ENCODE assay signal across 32 cellular contexts in the genomic region with DNA sequence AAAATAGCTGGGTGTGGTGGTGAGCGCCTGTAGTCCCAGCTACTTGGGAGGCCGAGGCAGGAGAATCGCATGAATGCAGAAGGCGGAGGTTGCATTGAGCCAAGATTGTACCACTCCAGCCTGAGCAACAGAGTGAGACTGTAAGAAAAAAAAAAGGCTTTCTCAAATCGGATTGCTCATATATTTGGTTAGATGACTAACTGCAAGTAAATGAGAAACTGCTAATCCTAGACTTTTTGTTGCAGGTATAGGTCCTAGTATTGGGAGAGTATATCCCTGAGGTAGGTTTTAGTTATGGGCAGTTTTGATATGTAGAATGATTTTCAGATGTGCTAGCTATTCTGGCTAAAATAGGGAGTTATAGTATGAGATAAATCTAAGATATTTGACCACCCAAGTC.
DNase-seq lines count a peak whose midpoint lies in the region; ATAC-seq, FAIRE-seq and TF ChIP-seq lines count a peak whose summit lies in the region.
"Had no signal": no experiment of that assay in that cellular context is flagged by ENCODE, and none has a peak within 500 bp of the region (broad histone marks: within the 10 kb centered on the region; RNA-seq: fewer than 3 reads in every experiment).

No MANE protein-coding gene starts in this region.

- H2AFZ ChIP-seq in PC-3 (ENCODE audit: low read length) (no peak overlapping the region), neuronal stem cell (ENCODE audit: low read length) (no peak overlapping the region)

- H3K9me3 ChIP-seq in PC-3 (ENCODE audit: low read length) = no peaks in the 10 kb centered on the region
- H3K9me3 ChIP-seq in neuronal stem cell (replicated peaks in 1 of 2; ENCODE audit: control insufficient read depth in 2 of 2, insufficient read depth in 1 of 2, low read depth in 1 of 2, low read length in 2 of 2) = no peaks in the 10 kb centered on the region
- H3K9me3 ChIP-seq: A549; BE2C; BLaER1; BLaER1 treated with 17β-estradiol and CSF1 and Interleukin-3, amounts not matched to agents 10 nM and 100 nM; Caco-2 had no signal

- no peak overlapping the region for H2BK12ac ChIP-seq in neuronal stem cell (ENCODE audit: low read length)

- no peaks in the 10 kb centered on the region for H3K27me3 ChIP-seq in PC-3 (ENCODE audit: low read length)
- no peaks in the 10 kb centered on the region for H3K27me3 ChIP-seq in bronchial epithelial cell (ENCODE audit: control insufficient read depth, insufficient read depth, low read length)
- H3K27me3 ChIP-seq in neuronal stem cell (ENCODE audit: control insufficient read depth in 3 of 3, insufficient read depth in 3 of 3, low read depth in 1 of 3, low read length in 3 of 3) = no peaks in the 10 kb centered on the region
- H3K27me3 ChIP-seq: BE2C; BLaER1; BLaER1 treated with 17β-estradiol and CSF1 and Interleukin-3, amounts not matched to agents 10 nM and 100 nM had no signal

- H3K9ac ChIP-seq in PC-3 (ENCODE audit: low read length) = no peak overlapping the region
- H3K9ac ChIP-seq in neuronal stem cell (ENCODE audit: low read depth, low read length, poor library complexity) = no peak overlapping the region
- H3K9ac ChIP-seq: BLaER1; BLaER1 treated with 17β-estradiol and CSF1 and Interleukin-3, amounts not matched to agents 10 nM and 100 nM had no signal

- no peak overlapping the region for H2BK5ac ChIP-seq in neuronal stem cell (ENCODE audit: low read length)

- TF ChIP-seq CTCF in PC-3 (conservative IDR thresholded peaks at IDR 0.05; ENCODE audit: low read depth, low read length) (no peak), bronchial epithelial cell (IDR thresholded peaks at IDR 0.05; ENCODE audit: insufficient read depth, low read length, severe bottlenecking) (no peak), epithelial cell of esophagus (IDR thresholded peaks at IDR 0.05; ENCODE audit: insufficient read depth, low read depth, low read length, missing control alignments) (no peak)

- no peak overlapping the region for H3K4ac ChIP-seq in neuronal stem cell (ENCODE audit: low read length)

- H3K4me3 ChIP-seq in PC-3 (ENCODE audit: low read length) = no peak overlapping the region
- H3K4me3 ChIP-seq in bronchial epithelial cell (ENCODE audit: low read depth, low read length) = no peak overlapping the region
- no peak overlapping the region for H3K4me3 ChIP-seq in epithelial cell of esophagus (ENCODE audit: low read length)
- no peak overlapping the region for H3K4me3 ChIP-seq in neuronal stem cell (ENCODE audit: low read length in 2 of 2)
- H3K4me3 ChIP-seq: A549; BLaER1; BLaER1 treated with 17β-estradiol and CSF1 and Interleukin-3, amounts not matched to agents 10 nM and 100 nM had no signal

- no peaks in the 10 kb centered on the region for H4K20me1 ChIP-seq in PC-3 (ENCODE audit: low read length)
- H4K20me1 ChIP-seq: BLaER1; BLaER1 treated with 17β-estradiol and CSF1 and Interleukin-3, amounts not matched to agents 10 nM and 100 nM had no signal

- no CpG with 5 or more reads among the region's 5 CpGs for WGBS in neuronal stem cell (ENCODE audit: extremely low coverage in 2 of 2, insufficient read length in 2 of 2, insufficient replicate concordance in 1 of 2), 2 donors

- no peak overlapping the region for H3K18ac ChIP-seq in neuronal stem cell (ENCODE audit: low read length)

- H3K4me2 ChIP-seq in PC-3 (ENCODE audit: low read length) (no peak overlapping the region), neuronal stem cell (ENCODE audit: insufficient read depth, low read length, poor library complexity, severe bottlenecking) (no peak overlapping the region)
- H3K4me2 ChIP-seq: A549; BLaER1; BLaER1 treated with 17β-estradiol and CSF1 and Interleukin-3, amounts not matched to agents 10 nM and 100 nM had no signal

- H2AK5ac ChIP-seq in neuronal stem cell (ENCODE audit: low read depth, low read length) = no peak overlapping the region

- peak; percentile 70 for DNase-seq in PC-3
- DNase-seq in bronchial epithelial cell (ENCODE audit: low read depth) = peak; percentile 4
- DNase-seq in epithelial cell of esophagus (ENCODE audit: low read depth) = peak; percentile 0
- DNase-seq in NCI-H1105 treated with DMSO at 0.1 percent for 48 hours (lab: John Stamatoyannopoulos, UW) = no peak
- no peak for DNase-seq in neuronal stem cell (ENCODE audit: low spot score)
- DNase-seq: 8988T; ACHN; AML-193; BE2C; C1 segment of cervical spinal cord; Caco-2; Calu3; CD4-positive, alpha-beta memory T cell; CD4-positive, alpha-beta T cell; CD4-positive, CD25-positive, alpha-beta regulatory T cell; CD8-positive, alpha-beta memory T cell; CD8-positive, alpha-beta T cell; COR-L47; DMS 273 treated with DMSO at 0.1 percent for 48 hours; DMS153; DMS53; DMS79; DMS79 treated with DMSO at 0.1 percent for 48 hours; DND-41; EL had no signal

- CTCF ChIA-PET in PC-3 (lab: Charles Lee) = no interaction called here

- BruUV-seq in PC-3 (replicated peaks; lab: Mats Ljungman, UMichigan) = no TSS peak

- H3F3A ChIP-seq in PC-3 (ENCODE audit: low read length, unreplicated experiment) = no peaks in the 10 kb centered on the region

- no peaks in the 10 kb centered on the region for H3K79me2 ChIP-seq in PC-3 (ENCODE audit: low read length)

- peaks cover 15% of the 10 kb centered on the region; the same call in 1 of the 2 replicates for H3K4me1 ChIP-seq in PC-3 (ENCODE audit: insufficient read depth, low read length)
- H3K4me1 ChIP-seq in neuronal stem cell (ENCODE audit: control insufficient read depth in 2 of 2, insufficient read depth in 1 of 2, low read depth in 1 of 2, low read length in 2 of 2) = no peaks in the 10 kb centered on the region
- H3K4me1 ChIP-seq: A549, BE2C, BLaER1, Caco-2 had no signal

- FAIRE-seq in bronchial epithelial cell (lab: Jason Lieb, UNC) = no peak
- FAIRE-seq: A204.1, A549 had no signal

- peak; percentile 77 for ATAC-seq in PC-3
- no peak for ATAC-seq in GM18520 (IDR thresholded peaks at IDR 0.05; ENCODE audit: unreplicated experiment)
- ATAC-seq: A549; CD8-positive, alpha-beta T cell had no signal

- H3K23ac ChIP-seq in neuronal stem cell (ENCODE audit: low read depth, low read length, poor library complexity) = no peak overlapping the region

- H3K9me2 ChIP-seq in PC-3 (replicated peaks; ENCODE audit: low read length) = peaks cover under 1% of the 10 kb centered on the region; the same call in 1 of the 2 replicates

- no peak overlapping the region for H3K14ac ChIP-seq in neuronal stem cell (ENCODE audit: low read length)

- no peaks in the 10 kb centered on the region for H3K36me3 ChIP-seq in PC-3 (ENCODE audit: low read depth, low read length)
- no peaks in the 10 kb centered on the region for H3K36me3 ChIP-seq in bronchial epithelial cell (ENCODE audit: control insufficient read depth, insufficient read depth, low read length)
- H3K36me3 ChIP-seq in neuronal stem cell (replicated peaks in 1 of 2; ENCODE audit: control insufficient read depth in 2 of 2, insufficient read depth in 2 of 2, low read length in 2 of 2) = no peaks in the 10 kb centered on the region
- H3K36me3 ChIP-seq: BE2C; BLaER1; BLaER1 treated with 17β-estradiol and CSF1 and Interleukin-3, amounts not matched to agents 10 nM and 100 nM had no signal

- no peak overlapping the region for H4K8ac ChIP-seq in neuronal stem cell (ENCODE audit: low read depth, low read length)

- H3K79me1 ChIP-seq in neuronal stem cell (ENCODE audit: low read depth, low read length) = no peaks in the 10 kb centered on the region

- H2BK15ac ChIP-seq in neuronal stem cell (ENCODE audit: low read length) = no peak overlapping the region

- H4K91ac ChIP-seq in neuronal stem cell (ENCODE audit: low read depth, low read length, poor library complexity) = no peak overlapping the region

- intact Hi-C loops in PC-3 (cut with micrococcal nuclease) = no loop called here

- POLR2A ChIA-PET in PC-3 (lab: Charles Lee; ENCODE audit: unreplicated experiment) = no interaction called here

- no peak overlapping the region for H3K27ac ChIP-seq in PC-3 (ENCODE audit: low read length)
- no peak overlapping the region for H3K27ac ChIP-seq in neuronal stem cell (replicated peaks; ENCODE audit: low read length)
- H3K27ac ChIP-seq: 22Rv1; A549; BLaER1; BLaER1 treated with 17β-estradiol and CSF1 and Interleukin-3, amounts not matched to agents 10 nM and 100 nM; C4-2B had no signal

- H2BK120ac ChIP-seq in neuronal stem cell (ENCODE audit: low read depth, low read length) = no peak overlapping the region

Comparison
In these comparisons a context has a peak if more than half of its experiments do, and no peak if none do; other contexts are left out.
1. DNase-seq: peak in PC-3 (single experiment), bronchial epithelial cell (single experiment) and epithelial cell of esophagus (single experiment); none in NCI-H1105 treated with DMSO at 0.1 percent for 48 hours (single experiment) and neuronal stem cell (single experiment).